Comparison of ENCODE assay signal across 19 cellular contexts in genomic region chr13:48010698-48011097, GRCh38. TPM values are rescaled to one million over a fixed set of nuclear protein-coding genes. Genes with fewer than 3 reads are reported as not detected.
DNase-seq lines count a peak whose midpoint lies in the region; ATAC-seq, FAIRE-seq and TF ChIP-seq lines count a peak whose summit lies in the region.
"Had no signal": no experiment of that assay in that cellular context is flagged by ENCODE, and none has a peak within 500 bp of the region (broad histone marks: within the 10 kb centered on the region; RNA-seq: fewer than 3 reads in every experiment).

No MANE protein-coding gene starts in this region.

- POLR2A ChIA-PET in HepG2 (lab: Yijun Ruan, JAX), result no interaction called here

- no peak overlapping the region for H3K4me2 ChIP-seq in HepG2 (ENCODE audit: low read depth, low read length)
- H3K4me2 ChIP-seq in parathyroid adenoma (ENCODE audit: low read length), result peak overlapping the region; percentile 18
- H3K4me2 ChIP-seq: BLaER1 treated with 17β-estradiol and CSF1 and Interleukin-3, amounts not matched to agents 10 nM and 100 nM; GM23338 had no signal

- no peak for DNase-seq in HepG2 (ENCODE audit: low spot score)
- no peak for DNase-seq in right lobe of liver
- peak; percentile 39 for DNase-seq in left kidney (ENCODE audit: low read depth, low spot score)
- DNase-seq in SHP77 (lab: John Stamatoyannopoulos, UW), result no peak
- no peak for DNase-seq in EL
- DNase-seq: 8988T; Caco-2; CD4-positive, CD25-positive, alpha-beta regulatory T cell; CD8-positive, alpha-beta memory T cell; DMS153; DMS79; GF-D8; H7; HFFc6 had no signal

- H3K4me1 ChIP-seq in HepG2 (ENCODE audit: insufficient read depth, low read length) (peaks cover 13% of the 10 kb centered on the region), right lobe of liver (no peaks in the 10 kb centered on the region), parathyroid adenoma (no peaks in the 10 kb centered on the region)

- H2AFZ ChIP-seq in HepG2 (ENCODE audit: low read length), result no peak overlapping the region
- H2AFZ ChIP-seq in parathyroid adenoma, result no peak overlapping the region
- H2AFZ ChIP-seq: GM23338 had no signal

- in situ Hi-C loops in HepG2 (cut with HindIII; ENCODE audit: extremely low pct_ligation_motif_present, low pct_unique_long_range_greater_than_20kb), result no loop called here

- no peaks in the 10 kb centered on the region for H4K20me1 ChIP-seq in HepG2 (ENCODE audit: insufficient read depth, low read length)
- H4K20me1 ChIP-seq: BLaER1 treated with 17β-estradiol and CSF1 and Interleukin-3, amounts not matched to agents 10 nM and 100 nM had no signal

- no peak for TF ChIP-seq EP300 in HepG2 (IDR thresholded peaks at IDR 0.05; ENCODE audit: low read depth in 2 of 2, low read length in 2 of 2)
- TF ChIP-seq EP300 in HepG2 (CRISPR knock-in tag; IDR thresholded peaks at IDR 0.05; ENCODE audit: borderline replicate concordance), result no peak

- no peak for FAIRE-seq in HepG2 (lab: Jason Lieb, UNC)

- H3K4me3 ChIP-seq in HepG2 (replicated peaks in 1 of 3; ENCODE audit: insufficient read depth in 1 of 3, low read depth in 2 of 3, low read length in 3 of 3) (no peak overlapping the region), right lobe of liver (no peak overlapping the region), parathyroid adenoma (ENCODE audit: low read depth, low read length) (no peak overlapping the region)
- H3K4me3 ChIP-seq: BLaER1 treated with 17β-estradiol and CSF1 and Interleukin-3, amounts not matched to agents 10 nM and 100 nM; GM23338 had no signal

- no peaks in the 10 kb centered on the region for H3K9me3 ChIP-seq in HepG2 (ENCODE audit: low read length)
- H3K9me3 ChIP-seq in right lobe of liver, result no peaks in the 10 kb centered on the region
- H3K9me3 ChIP-seq in parathyroid adenoma (ENCODE audit: control insufficient read depth, low read length), result no peaks in the 10 kb centered on the region

- H3K27me3 ChIP-seq in HepG2 (ENCODE audit: control insufficient read depth in 1 of 2, insufficient read depth in 2 of 2, low read length in 2 of 2) (no peaks in the 10 kb centered on the region), right lobe of liver (no peaks in the 10 kb centered on the region), parathyroid adenoma (ENCODE audit: control insufficient read depth, insufficient read depth, low read length) (no peaks in the 10 kb centered on the region)
- H3K27me3 ChIP-seq: BLaER1 treated with 17β-estradiol and CSF1 and Interleukin-3, amounts not matched to agents 10 nM and 100 nM had no signal

- TF ChIP-seq CTCF in HepG2 (CRISPR knock-in tag; IDR thresholded peaks at IDR 0.05) (no peak), right lobe of liver (IDR thresholded peaks at IDR 0.05) (no peak), parathyroid adenoma (IDR thresholded peaks at IDR 0.05) (no peak)

- no peak overlapping the region for H3K27ac ChIP-seq in HepG2 (ENCODE audit: extremely low read length, insufficient read depth, low read length)
- H3K27ac ChIP-seq in right lobe of liver, result no peak overlapping the region
- H3K27ac ChIP-seq in parathyroid adenoma, result no peak overlapping the region
- H3K27ac ChIP-seq: BLaER1 treated with 17β-estradiol and CSF1 and Interleukin-3, amounts not matched to agents 10 nM and 100 nM had no signal

- 73% methylated on average over 4 of the region's 4 CpGs for WGBS in HepG2 (ENCODE audit: low lambda C conversion rate)
- WGBS in right lobe of liver (ENCODE audit: insufficient coverage, low coverage, low lambda C conversion rate, missing lambda C conversion rate), result 93% methylated on average over 3 of the region's 4 CpGs

- H3K9ac ChIP-seq in HepG2 (ENCODE audit: insufficient read depth, low read depth, low read length) (no peak overlapping the region), parathyroid adenoma (no peak overlapping the region)
- H3K9ac ChIP-seq: BLaER1 treated with 17β-estradiol and CSF1 and Interleukin-3, amounts not matched to agents 10 nM and 100 nM had no signal

- TF ChIP-seq RAD21 in HepG2 (CRISPR knock-in tag; IDR thresholded peaks at IDR 0.05), result no peak

- no TSS peak for BruUV-seq in HepG2 (replicated peaks; lab: Mats Ljungman, UMichigan)

- H3K36me3 ChIP-seq in HepG2 (replicated peaks in 1 of 2; ENCODE audit: control insufficient read depth in 1 of 2, insufficient read depth in 2 of 2, low read length in 2 of 2) (no peaks in the 10 kb centered on the region), right lobe of liver (no peaks in the 10 kb centered on the region), parathyroid adenoma (ENCODE audit: control insufficient read depth, insufficient read depth, low read length) (no peaks in the 10 kb centered on the region)

- intact Hi-C loops in HepG2 (cut with micrococcal nuclease; ENCODE audit: unreplicated experiment) (no loop called here), right lobe of liver (cut with DNase I) (no loop called here)

- TF ChIP-seq POLR2A in HepG2 (IDR thresholded peaks at IDR 0.05; ENCODE audit: insufficient read depth in 1 of 2, low read depth in 2 of 2, low read length in 2 of 2) (no peak), right lobe of liver (IDR thresholded peaks at IDR 0.05) (no peak)

- CTCF ChIA-PET in HepG2 (lab: Yijun Ruan, JAX; ENCODE audit: low intra/inter-chr PET ratio, low total read pairs), result no interaction called here

- H3K79me2 ChIP-seq in HepG2 (ENCODE audit: insufficient read depth, low read length) (no peaks in the 10 kb centered on the region), parathyroid adenoma (no peaks in the 10 kb centered on the region)

- ATAC-seq in HepG2, result no peak
- no peak for ATAC-seq in right lobe of liver
- no peak for ATAC-seq in HG03439 (IDR thresholded peaks at IDR 0.05; ENCODE audit: unreplicated experiment)
- ATAC-seq: GM23338, HCT116 had no signal

TF ChIP-seq in HepG2, 621 proteins besides CTCF, POLR2A, EP300 and RAD21 (continues in another document):
- TF ChIP-seq ZNF563 (CRISPR knock-in tag; IDR thresholded peaks at IDR 0.05) (no peak), MAFK (conservative IDR thresholded peaks at IDR 0.05 in 1 of 2, IDR thresholded peaks at IDR 0.05 in 1 of 2; ENCODE audit: low read length in 2 of 2) (peak; percentile 78 to 91), MED13 (CRISPR knock-in tag; IDR thresholded peaks at IDR 0.05) (no peak), TEAD3 (CRISPR knock-in tag; optimal IDR thresholded peaks at IDR 0.05; ENCODE audit: borderline replicate concordance) (no peak), HES4 (CRISPR knock-in tag; IDR thresholded peaks at IDR 0.05; ENCODE audit: borderline replicate concordance) (no peak), MAFF (IDR thresholded peaks at IDR 0.05; ENCODE audit: low read depth, low read length) (peak; percentile 81), ZFP36L2 (CRISPR knock-in tag; IDR thresholded peaks at IDR 0.05) (no peak)

RNA-seq across cellular contexts. Expression of gene SUCLA2, which starts 9.6 kb away (rescaled TPM):
- total RNA-seq in HepG2 (2016; rRNA removed; fragmentation: Illumina TruSeq; extraction: Trizol) (77.1 and 121 TPM in 2 replicates), right lobe of liver (10 to 100 TPM; 16.0 to 35.8 (median 19.8) TPM)
- 12.0 and 15.2 TPM in 2 replicates for total RNA-seq in HepG2 (2016; cell fraction: cytosol; rRNA removed; fragmentation: Illumina TruSeq; extraction: Trizol; ENCODE audit: low read depth)
- 75.9 and 120 TPM in 2 replicates for total RNA-seq in HepG2 (2016; cell fraction: insoluble cytoplasmic fraction; rRNA removed; fragmentation: Illumina TruSeq; extraction: Trizol)
- total RNA-seq in HepG2 (2016; cell fraction: membrane; rRNA removed; fragmentation: Illumina TruSeq; extraction: Trizol), result 14.9 and 21.6 TPM in 2 replicates
- 63.1 and 64.4 TPM in 2 replicates for total RNA-seq in HepG2 (2016; cell fraction: nucleus; rRNA removed; fragmentation: Illumina TruSeq; extraction: Trizol)
- polyA plus RNA-seq in HepG2 (2011; rRNA removed), result 20.2 and 28.4 TPM in 2 replicates
- polyA plus RNA-seq in HepG2 (2011; cell fraction: cytosol; rRNA removed), result 14.6 and 18.2 TPM in 2 replicates
- polyA plus RNA-seq in HepG2 (2011; cell fraction: nucleus; rRNA removed), result 12.2 and 14.6 TPM in 2 replicates
- 28.9 and 43.9 TPM in 2 replicates for polyA plus RNA-seq in HepG2 (2012)
- polyA plus RNA-seq in HepG2 (2016; cell fraction: cytosol; fragmentation: Illumina TruSeq; extraction: Trizol; ENCODE audit: low read depth), result 4.5 and 4.8 TPM in 2 replicates
- 89.7 and 98.4 TPM in 2 replicates for polyA plus RNA-seq in HepG2 (2016; cell fraction: insoluble cytoplasmic fraction; fragmentation: Illumina TruSeq; extraction: Trizol; ENCODE audit: low read depth)
- polyA plus RNA-seq in HepG2 (2016; cell fraction: membrane; fragmentation: Illumina TruSeq; extraction: Trizol; ENCODE audit: low read depth), result 10.1 and 12.2 TPM in 2 replicates
- 43.8 and 44.1 TPM in 2 replicates for polyA plus RNA-seq in HepG2 (2016; cell fraction: nucleus; fragmentation: Illumina TruSeq; extraction: Trizol; ENCODE audit: insufficient read depth, low read depth)
- polyA minus RNA-seq in HepG2 (2011; rRNA and poly(A)+ RNA removed; ENCODE audit: low replicate concordance), result 8.5 and 8.7 TPM in 2 replicates
- 20.0 and 21.3 TPM in 2 replicates for polyA minus RNA-seq in HepG2 (2011; cell fraction: cytosol; rRNA and poly(A)+ RNA removed)
- polyA minus RNA-seq in HepG2 (2011; cell fraction: nucleus; rRNA and poly(A)+ RNA removed), result 62.0 and 67.2 TPM in 2 replicates

RNA-seq across cellular contexts. Expression of gene NUDT15, which starts 26.8 kb away (rescaled TPM):
- total RNA-seq in HepG2 (2016; rRNA removed; fragmentation: Illumina TruSeq; extraction: Trizol) (47.3 and 69.9 TPM in 2 replicates), right lobe of liver (1 to 10 TPM; 5.1 to 7.6 (median 6.3) TPM)
- total RNA-seq in HepG2 (2016; cell fraction: cytosol; rRNA removed; fragmentation: Illumina TruSeq; extraction: Trizol; ENCODE audit: low read depth), result 7.1 and 7.9 TPM in 2 replicates
- total RNA-seq in HepG2 (2016; cell fraction: insoluble cytoplasmic fraction; rRNA removed; fragmentation: Illumina TruSeq; extraction: Trizol), result 49.0 and 73.7 TPM in 2 replicates
- total RNA-seq in HepG2 (2016; cell fraction: membrane; rRNA removed; fragmentation: Illumina TruSeq; extraction: Trizol), result 30.3 and 35.9 TPM in 2 replicates
- 15.9 and 17.8 TPM in 2 replicates for total RNA-seq in HepG2 (2016; cell fraction: nucleus; rRNA removed; fragmentation: Illumina TruSeq; extraction: Trizol)
- 13.6 and 21.3 TPM in 2 replicates for polyA plus RNA-seq in HepG2 (2011; rRNA removed)
- 11.3 and 13.1 TPM in 2 replicates for polyA plus RNA-seq in HepG2 (2011; cell fraction: cytosol; rRNA removed)
- polyA plus RNA-seq in HepG2 (2011; cell fraction: nucleus; rRNA removed), result 2.6 and 3.5 TPM in 2 replicates
- polyA plus RNA-seq in HepG2 (2012), result 13.1 and 17.2 TPM in 2 replicates
- polyA plus RNA-seq in HepG2 (2016; cell fraction: cytosol; fragmentation: Illumina TruSeq; extraction: Trizol; ENCODE audit: low read depth), result 8.9 and 9.5 TPM in 2 replicates
- 75.0 and 88.7 TPM in 2 replicates for polyA plus RNA-seq in HepG2 (2016; cell fraction: insoluble cytoplasmic fraction; fragmentation: Illumina TruSeq; extraction: Trizol; ENCODE audit: low read depth)
- polyA plus RNA-seq in HepG2 (2016; cell fraction: membrane; fragmentation: Illumina TruSeq; extraction: Trizol; ENCODE audit: low read depth), result 25.3 and 25.5 TPM in 2 replicates
- polyA plus RNA-seq in HepG2 (2016; cell fraction: nucleus; fragmentation: Illumina TruSeq; extraction: Trizol; ENCODE audit: insufficient read depth, low read depth), result 26.7 and 30.6 TPM in 2 replicates
- 2.7 and 6.2 TPM in 2 replicates for polyA minus RNA-seq in HepG2 (2011; rRNA and poly(A)+ RNA removed; ENCODE audit: low replicate concordance)
- polyA minus RNA-seq in HepG2 (2011; cell fraction: cytosol; rRNA and poly(A)+ RNA removed), result 5.0 and 6.7 TPM in 2 replicates
- polyA minus RNA-seq in HepG2 (2011; cell fraction: nucleus; rRNA and poly(A)+ RNA removed), result 5.1 and 5.9 TPM in 2 replicates
